Comparison of ENCODE assay signal across 24 cellular contexts in the genomic region with DNA sequence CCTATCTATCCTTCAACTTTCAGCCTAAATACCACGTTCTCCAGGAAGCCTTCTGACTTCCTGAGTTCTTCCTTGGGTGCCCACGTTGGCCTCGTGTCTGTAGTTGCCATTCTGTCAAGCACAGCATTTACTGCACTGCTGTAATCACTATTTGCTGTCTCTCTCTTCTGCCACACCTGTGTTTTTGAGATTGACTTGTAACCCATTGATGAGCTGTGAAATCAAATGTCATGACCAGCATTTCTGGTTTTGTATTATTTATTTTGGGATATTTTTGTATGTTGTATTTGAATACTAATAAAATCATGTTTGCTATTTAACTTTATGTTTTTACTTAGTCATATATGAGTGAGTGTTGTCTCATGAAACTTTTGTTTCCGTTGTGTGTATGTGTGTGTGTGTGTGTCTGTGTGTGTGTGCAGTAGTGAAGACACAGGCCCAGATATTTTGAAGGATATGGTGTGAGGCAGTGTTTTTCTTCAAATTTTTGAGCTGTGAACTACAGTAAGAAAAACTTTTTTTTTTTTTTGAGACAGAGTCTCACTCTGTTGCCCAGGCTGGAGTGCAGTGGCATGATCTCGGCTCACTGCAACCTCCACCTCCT.
"Had no signal": no experiment of that assay in that cellular context is flagged by ENCODE, and none has a peak within 500 bp of the region (broad histone marks: within the 10 kb centered on the region; RNA-seq: fewer than 3 reads in every experiment).

No MANE protein-coding gene starts in this region.

- H3K4me3 Mint-ChIP-seq: activated B cell treated with CpG ODN at 0.5 μM for 24 hours; activated CD8-positive, alpha-beta T cell treated with anti-CD3 and anti-CD28 coated beads for 36 hours; naive B cell; neural crest cell; stimulated activated naive CD8-positive, alpha-beta T cell treated with anti-CD3 and anti-CD28 coated beads, Interleukin-15, amount 100 ng/mL, for 72 hours; T-helper 2 cell treated with Interferon-gamma antibody and Interleukin-4, amounts not matched to agents 5 μg/mL and 100 μg/mL, for 36 hours had no signal

- H3K4me3 ChIP-seq: dorsolateral prefrontal cortex, gastrocnemius medialis, left lung, psoas muscle, skin epidermis, upper lobe of left lung had no signal

- DNase-seq: activated B cell treated with CpG ODN at 0.5 μM for 24 hours; activated CD4-positive, alpha-beta T cell treated with anti-CD3 and anti-CD28 coated beads for 48 hours; activated CD8-positive, alpha-beta T cell treated with anti-CD3 and anti-CD28 coated beads for 36 hours; activated naive CD4-positive, alpha-beta T cell treated with Interleukin-2 at 50 U/mL for 16 hours; activated T-cell treated with anti-CD3 and anti-CD28 coated beads, Interleukin-2, amount 50 U/mL, for 1 hour; central memory CD4-positive, alpha-beta T cell; dorsolateral prefrontal cortex; gastrocnemius medialis; head of caudate nucleus; kidney; left lung; naive B cell; psoas muscle; right cardiac atrium; stimulated activated CD4-positive, alpha-beta T cell treated with anti-CD3 and anti-CD28 coated beads, Interleukin-15, amount 100 ng/mL, for 24 hours; stimulated activated CD4-positive, alpha-beta T cell treated with anti-CD3 and anti-CD28 coated beads, Interleukin-2, amount 100 ng/mL, for 48 hours; stimulated activated naive CD8-positive, alpha-beta T cell treated with anti-CD3 and anti-CD28 coated beads, Interleukin-15, amount 100 ng/mL, for 72 hours; upper lobe of left lung had no signal

- ATAC-seq: activated CD8-positive, alpha-beta T cell treated with anti-CD3 and anti-CD28 coated beads for 36 hours; gastrocnemius medialis; psoas muscle; right cardiac atrium; stimulated activated naive CD8-positive, alpha-beta T cell treated with anti-CD3 and anti-CD28 coated beads, Interleukin-15, amount 100 ng/mL, for 72 hours had no signal

- H3K36me3 ChIP-seq: brain microvascular endothelial cell, gastrocnemius medialis, left lung, upper lobe of left lung had no signal

- H3K27me3 ChIP-seq: brain microvascular endothelial cell, gastrocnemius medialis, left lung, upper lobe of left lung had no signal

- H3K9me3 Mint-ChIP-seq: activated B cell treated with CpG ODN at 0.5 μM for 24 hours; activated CD8-positive, alpha-beta T cell treated with anti-CD3 and anti-CD28 coated beads for 36 hours; activated T-helper 2 cell treated with anti-CD3 and anti-CD28 coated beads, Interferon-gamma antibody, Interleukin-2, Interleukin-4, amounts not matched to agents 10 μg/mL and 5 μg/mL and 100 μg/mL, durations not matched to agents 14 hours and 24 hours and 36 hours; neural crest cell; stimulated activated naive CD8-positive, alpha-beta T cell treated with anti-CD3 and anti-CD28 coated beads, Interleukin-15, amount 100 ng/mL, for 72 hours; T-helper 2 cell treated with Interferon-gamma antibody and Interleukin-4, amounts not matched to agents 5 μg/mL and 100 μg/mL, for 36 hours had no signal

- H3K36me3 Mint-ChIP-seq: naive B cell had no signal

- H3K27ac ChIP-seq: brain microvascular endothelial cell, dorsolateral prefrontal cortex, gastrocnemius medialis, left lung, psoas muscle, upper lobe of left lung had no signal

- H3K4me1 Mint-ChIP-seq: activated B cell treated with CpG ODN at 0.5 μM for 24 hours, naive B cell, neural crest cell had no signal

- FAIRE-seq: colon, kidney had no signal

- H3K9me3 ChIP-seq: gastrocnemius medialis, left lung, psoas muscle, upper lobe of left lung had no signal
